Comparison of ENCODE assay signal across 2 cellular contexts in the genomic region with DNA sequence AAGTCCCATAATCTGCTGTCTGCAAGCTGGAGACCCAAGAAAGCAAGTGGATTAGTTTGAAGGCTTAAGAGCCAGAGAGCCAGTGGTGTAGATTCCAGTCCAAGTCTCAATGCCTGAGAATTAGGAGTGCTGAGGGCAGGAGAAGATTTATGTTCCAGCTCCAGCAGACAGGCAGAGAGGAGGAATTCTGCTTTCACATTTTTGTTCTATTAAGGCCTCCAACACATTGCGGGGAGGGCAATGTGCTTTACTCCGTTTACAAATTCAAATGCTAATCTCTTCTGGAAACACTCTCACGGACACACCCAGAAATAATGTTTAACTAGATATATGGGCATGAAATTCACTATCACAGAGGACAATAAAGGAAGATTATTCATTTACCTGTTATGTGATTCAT.
TF ChIP-seq lines count a peak whose summit lies in the region.

No MANE protein-coding gene starts in this region.

TF ChIP-seq in HEK293T, 16 proteins besides CTCF, POLR2A, EP300 and RAD21 (continued from another document):
- no peak for TF ChIP-seq TARDBP (IDR thresholded peaks at IDR 0.05)
- no peak for TF ChIP-seq FOXK2 (IDR thresholded peaks at IDR 0.05)
- no peak for TF ChIP-seq L3MBTL2 (conservative IDR thresholded peaks at IDR 0.05)
- no peak for TF ChIP-seq SP1 (IDR thresholded peaks at IDR 0.05)
- no peak for TF ChIP-seq ARNT (IDR thresholded peaks at IDR 0.05)
- TF ChIP-seq ZNF384 (IDR thresholded peaks at IDR 0.05) = no peak
- no peak for TF ChIP-seq SUZ12 (IDR thresholded peaks at IDR 0.05)
- no peak for TF ChIP-seq HDGF (IDR thresholded peaks at IDR 0.05; ENCODE audit: borderline replicate concordance)

TF ChIP-seq in WTC11, 78 proteins besides CTCF, POLR2A, EP300 and RAD21 (continued from another document):
- TF ChIP-seq, protein P1, sequence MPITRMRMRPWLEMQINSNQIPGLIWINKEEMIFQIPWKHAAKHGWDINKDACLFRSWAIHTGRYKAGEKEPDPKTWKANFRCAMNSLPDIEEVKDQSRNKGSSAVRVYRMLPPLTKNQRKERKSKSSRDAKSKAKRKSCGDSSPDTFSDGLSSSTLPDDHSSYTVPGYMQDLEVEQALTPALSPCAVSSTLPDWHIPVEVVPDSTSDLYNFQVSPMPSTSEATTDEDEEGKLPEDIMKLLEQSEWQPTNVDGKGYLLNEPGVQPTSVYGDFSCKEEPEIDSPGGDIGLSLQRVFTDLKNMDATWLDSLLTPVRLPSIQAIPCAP (CRISPR knock-in tag; IDR thresholded peaks at IDR 0.05) = no peak
- TF ChIP-seq ZNF121 (CRISPR knock-in tag; IDR thresholded peaks at IDR 0.05) (no peak), TEAD4 (CRISPR knock-in tag; IDR thresholded peaks at IDR 0.05) (no peak), ZNF317 (CRISPR knock-in tag; IDR thresholded peaks at IDR 0.05; ENCODE audit: borderline replicate concordance, low read depth) (no peak), RORB (CRISPR knock-in tag; IDR thresholded peaks at IDR 0.05) (no peak), CBFB (CRISPR knock-in tag; IDR thresholded peaks at IDR 0.05; ENCODE audit: low read depth) (no peak), ELF4 (CRISPR knock-in tag; IDR thresholded peaks at IDR 0.05; ENCODE audit: low read depth) (no peak), TCF7 (CRISPR knock-in tag; IDR thresholded peaks at IDR 0.05; ENCODE audit: low read depth) (no peak), IRF2 (CRISPR knock-in tag; IDR thresholded peaks at IDR 0.05; ENCODE audit: borderline replicate concordance, low read depth) (no peak), NR3C1 (CRISPR knock-in tag; conservative IDR thresholded peaks at IDR 0.05; ENCODE audit: low read depth) (no peak), ETV6 (CRISPR knock-in tag; IDR thresholded peaks at IDR 0.05) (no peak)
- TF ChIP-seq, protein P2, sequence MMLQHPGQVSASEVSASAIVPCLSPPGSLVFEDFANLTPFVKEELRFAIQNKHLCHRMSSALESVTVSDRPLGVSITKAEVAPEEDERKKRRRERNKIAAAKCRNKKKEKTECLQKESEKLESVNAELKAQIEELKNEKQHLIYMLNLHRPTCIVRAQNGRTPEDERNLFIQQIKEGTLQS (CRISPR knock-in tag; conservative IDR thresholded peaks at IDR 0.05) = no peak
- TF ChIP-seq, protein P3, sequence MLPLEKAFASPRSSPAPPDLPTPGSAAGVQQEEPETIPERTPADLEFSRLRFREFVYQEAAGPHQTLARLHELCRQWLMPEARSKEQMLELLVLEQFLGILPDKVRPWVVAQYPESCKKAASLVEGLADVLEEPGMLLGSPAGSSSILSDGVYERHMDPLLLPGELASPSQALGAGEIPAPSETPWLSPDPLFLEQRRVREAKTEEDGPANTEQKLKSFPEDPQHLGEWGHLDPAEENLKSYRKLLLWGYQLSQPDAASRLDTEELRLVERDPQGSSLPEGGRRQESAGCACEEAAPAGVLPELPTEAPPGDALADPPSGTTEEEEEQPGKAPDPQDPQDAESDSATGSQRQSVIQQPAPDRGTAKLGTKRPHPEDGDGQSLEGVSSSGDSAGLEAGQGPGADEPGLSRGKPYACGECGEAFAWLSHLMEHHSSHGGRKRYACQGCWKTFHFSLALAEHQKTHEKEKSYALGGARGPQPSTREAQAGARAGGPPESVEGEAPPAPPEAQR (CRISPR knock-in tag; IDR thresholded peaks at IDR 0.05) = no peak
- TF ChIP-seq, protein P4, sequence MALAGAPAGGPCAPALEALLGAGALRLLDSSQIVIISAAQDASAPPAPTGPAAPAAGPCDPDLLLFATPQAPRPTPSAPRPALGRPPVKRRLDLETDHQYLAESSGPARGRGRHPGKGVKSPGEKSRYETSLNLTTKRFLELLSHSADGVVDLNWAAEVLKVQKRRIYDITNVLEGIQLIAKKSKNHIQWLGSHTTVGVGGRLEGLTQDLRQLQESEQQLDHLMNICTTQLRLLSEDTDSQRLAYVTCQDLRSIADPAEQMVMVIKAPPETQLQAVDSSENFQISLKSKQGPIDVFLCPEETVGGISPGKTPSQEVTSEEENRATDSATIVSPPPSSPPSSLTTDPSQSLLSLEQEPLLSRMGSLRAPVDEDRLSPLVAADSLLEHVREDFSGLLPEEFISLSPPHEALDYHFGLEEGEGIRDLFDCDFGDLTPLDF (CRISPR knock-in tag; IDR thresholded peaks at IDR 0.05) = no peak
- TF ChIP-seq, protein P5, sequence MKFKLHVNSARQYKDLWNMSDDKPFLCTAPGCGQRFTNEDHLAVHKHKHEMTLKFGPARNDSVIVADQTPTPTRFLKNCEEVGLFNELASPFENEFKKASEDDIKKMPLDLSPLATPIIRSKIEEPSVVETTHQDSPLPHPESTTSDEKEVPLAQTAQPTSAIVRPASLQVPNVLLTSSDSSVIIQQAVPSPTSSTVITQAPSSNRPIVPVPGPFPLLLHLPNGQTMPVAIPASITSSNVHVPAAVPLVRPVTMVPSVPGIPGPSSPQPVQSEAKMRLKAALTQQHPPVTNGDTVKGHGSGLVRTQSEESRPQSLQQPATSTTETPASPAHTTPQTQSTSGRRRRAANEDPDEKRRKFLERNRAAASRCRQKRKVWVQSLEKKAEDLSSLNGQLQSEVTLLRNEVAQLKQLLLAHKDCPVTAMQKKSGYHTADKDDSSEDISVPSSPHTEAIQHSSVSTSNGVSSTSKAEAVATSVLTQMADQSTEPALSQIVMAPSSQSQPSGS (CRISPR knock-in tag; IDR thresholded peaks at IDR 0.05; ENCODE audit: borderline replicate concordance, low read depth) = no peak
- TF ChIP-seq, protein P6, sequence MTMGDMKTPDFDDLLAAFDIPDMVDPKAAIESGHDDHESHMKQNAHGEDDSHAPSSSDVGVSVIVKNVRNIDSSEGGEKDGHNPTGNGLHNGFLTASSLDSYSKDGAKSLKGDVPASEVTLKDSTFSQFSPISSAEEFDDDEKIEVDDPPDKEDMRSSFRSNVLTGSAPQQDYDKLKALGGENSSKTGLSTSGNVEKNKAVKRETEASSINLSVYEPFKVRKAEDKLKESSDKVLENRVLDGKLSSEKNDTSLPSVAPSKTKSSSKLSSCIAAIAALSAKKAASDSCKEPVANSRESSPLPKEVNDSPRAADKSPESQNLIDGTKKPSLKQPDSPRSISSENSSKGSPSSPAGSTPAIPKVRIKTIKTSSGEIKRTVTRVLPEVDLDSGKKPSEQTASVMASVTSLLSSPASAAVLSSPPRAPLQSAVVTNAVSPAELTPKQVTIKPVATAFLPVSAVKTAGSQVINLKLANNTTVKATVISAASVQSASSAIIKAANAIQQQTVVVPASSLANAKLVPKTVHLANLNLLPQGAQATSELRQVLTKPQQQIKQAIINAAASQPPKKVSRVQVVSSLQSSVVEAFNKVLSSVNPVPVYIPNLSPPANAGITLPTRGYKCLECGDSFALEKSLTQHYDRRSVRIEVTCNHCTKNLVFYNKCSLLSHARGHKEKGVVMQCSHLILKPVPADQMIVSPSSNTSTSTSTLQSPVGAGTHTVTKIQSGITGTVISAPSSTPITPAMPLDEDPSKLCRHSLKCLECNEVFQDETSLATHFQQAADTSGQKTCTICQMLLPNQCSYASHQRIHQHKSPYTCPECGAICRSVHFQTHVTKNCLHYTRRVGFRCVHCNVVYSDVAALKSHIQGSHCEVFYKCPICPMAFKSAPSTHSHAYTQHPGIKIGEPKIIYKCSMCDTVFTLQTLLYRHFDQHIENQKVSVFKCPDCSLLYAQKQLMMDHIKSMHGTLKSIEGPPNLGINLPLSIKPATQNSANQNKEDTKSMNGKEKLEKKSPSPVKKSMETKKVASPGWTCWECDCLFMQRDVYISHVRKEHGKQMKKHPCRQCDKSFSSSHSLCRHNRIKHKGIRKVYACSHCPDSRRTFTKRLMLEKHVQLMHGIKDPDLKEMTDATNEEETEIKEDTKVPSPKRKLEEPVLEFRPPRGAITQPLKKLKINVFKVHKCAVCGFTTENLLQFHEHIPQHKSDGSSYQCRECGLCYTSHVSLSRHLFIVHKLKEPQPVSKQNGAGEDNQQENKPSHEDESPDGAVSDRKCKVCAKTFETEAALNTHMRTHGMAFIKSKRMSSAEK (CRISPR knock-in tag; IDR thresholded peaks at IDR 0.05; ENCODE audit: borderline replicate concordance) = no peak
- TF ChIP-seq, protein P7, sequence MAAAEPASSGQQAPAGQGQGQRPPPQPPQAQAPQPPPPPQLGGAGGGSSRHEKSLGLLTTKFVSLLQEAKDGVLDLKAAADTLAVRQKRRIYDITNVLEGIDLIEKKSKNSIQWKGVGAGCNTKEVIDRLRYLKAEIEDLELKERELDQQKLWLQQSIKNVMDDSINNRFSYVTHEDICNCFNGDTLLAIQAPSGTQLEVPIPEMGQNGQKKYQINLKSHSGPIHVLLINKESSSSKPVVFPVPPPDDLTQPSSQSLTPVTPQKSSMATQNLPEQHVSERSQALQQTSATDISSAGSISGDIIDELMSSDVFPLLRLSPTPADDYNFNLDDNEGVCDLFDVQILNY (CRISPR knock-in tag; IDR thresholded peaks at IDR 0.05) = no peak
- TF ChIP-seq, protein P8, sequence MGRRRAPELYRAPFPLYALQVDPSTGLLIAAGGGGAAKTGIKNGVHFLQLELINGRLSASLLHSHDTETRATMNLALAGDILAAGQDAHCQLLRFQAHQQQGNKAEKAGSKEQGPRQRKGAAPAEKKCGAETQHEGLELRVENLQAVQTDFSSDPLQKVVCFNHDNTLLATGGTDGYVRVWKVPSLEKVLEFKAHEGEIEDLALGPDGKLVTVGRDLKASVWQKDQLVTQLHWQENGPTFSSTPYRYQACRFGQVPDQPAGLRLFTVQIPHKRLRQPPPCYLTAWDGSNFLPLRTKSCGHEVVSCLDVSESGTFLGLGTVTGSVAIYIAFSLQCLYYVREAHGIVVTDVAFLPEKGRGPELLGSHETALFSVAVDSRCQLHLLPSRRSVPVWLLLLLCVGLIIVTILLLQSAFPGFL (CRISPR knock-in tag; IDR thresholded peaks at IDR 0.05; ENCODE audit: borderline replicate concordance) = no peak
- TF ChIP-seq, protein P9, sequence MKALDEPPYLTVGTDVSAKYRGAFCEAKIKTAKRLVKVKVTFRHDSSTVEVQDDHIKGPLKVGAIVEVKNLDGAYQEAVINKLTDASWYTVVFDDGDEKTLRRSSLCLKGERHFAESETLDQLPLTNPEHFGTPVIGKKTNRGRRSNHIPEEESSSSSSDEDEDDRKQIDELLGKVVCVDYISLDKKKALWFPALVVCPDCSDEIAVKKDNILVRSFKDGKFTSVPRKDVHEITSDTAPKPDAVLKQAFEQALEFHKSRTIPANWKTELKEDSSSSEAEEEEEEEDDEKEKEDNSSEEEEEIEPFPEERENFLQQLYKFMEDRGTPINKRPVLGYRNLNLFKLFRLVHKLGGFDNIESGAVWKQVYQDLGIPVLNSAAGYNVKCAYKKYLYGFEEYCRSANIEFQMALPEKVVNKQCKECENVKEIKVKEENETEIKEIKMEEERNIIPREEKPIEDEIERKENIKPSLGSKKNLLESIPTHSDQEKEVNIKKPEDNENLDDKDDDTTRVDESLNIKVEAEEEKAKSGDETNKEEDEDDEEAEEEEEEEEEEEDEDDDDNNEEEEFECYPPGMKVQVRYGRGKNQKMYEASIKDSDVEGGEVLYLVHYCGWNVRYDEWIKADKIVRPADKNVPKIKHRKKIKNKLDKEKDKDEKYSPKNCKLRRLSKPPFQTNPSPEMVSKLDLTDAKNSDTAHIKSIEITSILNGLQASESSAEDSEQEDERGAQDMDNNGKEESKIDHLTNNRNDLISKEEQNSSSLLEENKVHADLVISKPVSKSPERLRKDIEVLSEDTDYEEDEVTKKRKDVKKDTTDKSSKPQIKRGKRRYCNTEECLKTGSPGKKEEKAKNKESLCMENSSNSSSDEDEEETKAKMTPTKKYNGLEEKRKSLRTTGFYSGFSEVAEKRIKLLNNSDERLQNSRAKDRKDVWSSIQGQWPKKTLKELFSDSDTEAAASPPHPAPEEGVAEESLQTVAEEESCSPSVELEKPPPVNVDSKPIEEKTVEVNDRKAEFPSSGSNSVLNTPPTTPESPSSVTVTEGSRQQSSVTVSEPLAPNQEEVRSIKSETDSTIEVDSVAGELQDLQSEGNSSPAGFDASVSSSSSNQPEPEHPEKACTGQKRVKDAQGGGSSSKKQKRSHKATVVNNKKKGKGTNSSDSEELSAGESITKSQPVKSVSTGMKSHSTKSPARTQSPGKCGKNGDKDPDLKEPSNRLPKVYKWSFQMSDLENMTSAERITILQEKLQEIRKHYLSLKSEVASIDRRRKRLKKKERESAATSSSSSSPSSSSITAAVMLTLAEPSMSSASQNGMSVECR (CRISPR knock-in tag; IDR thresholded peaks at IDR 0.05; ENCODE audit: borderline replicate concordance) = no peak
TF ChIP-seq in WTC11: peak in this region for 0.
